Comparison of ENCODE assay signal across 9 cellular contexts in the genomic region with DNA sequence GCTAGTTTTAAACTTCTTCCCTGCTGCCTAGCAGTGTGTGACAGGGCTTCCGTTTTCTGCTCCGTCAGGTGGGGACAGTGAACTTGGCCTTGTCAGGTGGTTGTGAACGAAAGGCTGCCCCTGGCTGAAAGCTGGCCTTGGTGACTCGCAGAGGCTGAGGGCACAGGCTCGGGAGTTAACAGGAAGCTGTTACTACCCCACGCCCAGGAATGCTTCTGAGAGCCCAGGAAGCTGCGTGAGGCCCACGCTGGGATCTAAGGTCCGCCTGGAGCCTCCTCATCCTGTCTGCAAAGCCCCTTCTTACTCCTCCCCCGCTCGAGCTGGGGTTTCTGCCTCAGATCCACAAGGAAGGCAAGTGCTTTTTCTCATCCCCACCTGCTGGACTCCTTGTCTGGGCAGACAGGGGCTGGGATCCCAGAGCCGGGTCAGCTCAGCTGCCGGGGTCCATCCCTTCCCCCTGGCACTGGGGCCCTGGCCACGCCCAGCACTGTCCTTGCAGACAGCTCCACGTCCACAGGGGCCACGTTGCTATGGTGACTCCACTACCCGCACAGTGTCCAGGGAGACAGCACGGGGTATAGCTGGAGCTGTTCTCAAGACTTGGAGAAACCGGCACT.
DNase-seq lines count a peak whose midpoint lies in the region; ATAC-seq, FAIRE-seq and TF ChIP-seq lines count a peak whose summit lies in the region.
"Had no signal": no experiment of that assay in that cellular context is flagged by ENCODE, and none has a peak within 500 bp of the region (broad histone marks: within the 10 kb centered on the region; RNA-seq: fewer than 3 reads in every experiment).

No MANE protein-coding gene starts in this region.

- no peaks in the 10 kb centered on the region for H3F3A ChIP-seq in PC-3 (ENCODE audit: low read length, unreplicated experiment)

- H3K27me3 ChIP-seq in PC-3 (ENCODE audit: low read length) (no peaks in the 10 kb centered on the region), colonic mucosa (no peaks in the 10 kb centered on the region)

- intact Hi-C loops in PC-3 (cut with micrococcal nuclease) = no loop called here
- intact Hi-C loops in colonic mucosa (cut with DNase I) = no loop called here

- CTCF ChIA-PET in PC-3 (lab: Charles Lee) = no interaction called here

- FAIRE-seq in GM19239 (lab: Jason Lieb, UNC) = no peak

- BruUV-seq in PC-3 (replicated peaks; lab: Mats Ljungman, UMichigan) = no TSS peak

- peak; percentile 61 for DNase-seq in 8988T
- DNase-seq in GM19239 (ENCODE audit: insufficient read length, low spot score) = peak; percentile 25
- peak; percentile 11 for DNase-seq in PC-3
- peak; percentile 35 for DNase-seq in foreskin melanocyte
- DNase-seq in colonic mucosa = no peak
- DNase-seq in DMS153 (lab: John Stamatoyannopoulos, UW) = no peak
- no peak for DNase-seq in stimulated activated CD4-positive, alpha-beta T cell treated with anti-CD3 and anti-CD28 coated beads, Interleukin-4, amount 100 ng/mL, for 4 hours
- DNase-seq: DMS 273 treated with DMSO at 0.1 percent for 48 hours had no signal

- H3K4me2 ChIP-seq in PC-3 (ENCODE audit: low read length) = no peak overlapping the region

- 0 out of 2 replicates have a peak overlapping the region, but pooled peaks have one; percentile 22 for H2AFZ ChIP-seq in PC-3 (ENCODE audit: low read length)

- H3K4me3 ChIP-seq in PC-3 (ENCODE audit: low read length) (no peak overlapping the region), colonic mucosa (no peak overlapping the region)

- ATAC-seq in PC-3 (peak; percentile 71), GM19328 (IDR thresholded peaks at IDR 0.05; ENCODE audit: unreplicated experiment) (no peak)

- H3K4me1 ChIP-seq in PC-3 (ENCODE audit: insufficient read depth, low read length) (peaks cover 1% of the 10 kb centered on the region; the same call in 1 of the 2 replicates), colonic mucosa (no peaks in the 10 kb centered on the region)

- H3K9me3 ChIP-seq in PC-3 (ENCODE audit: low read length) (no peaks in the 10 kb centered on the region), colonic mucosa (no peaks in the 10 kb centered on the region)

- H3K36me3 ChIP-seq in PC-3 (ENCODE audit: low read depth, low read length) = no peaks in the 10 kb centered on the region
- no peaks in the 10 kb centered on the region for H3K36me3 ChIP-seq in colonic mucosa

- H3K27ac ChIP-seq in PC-3 (ENCODE audit: low read length) (no peak overlapping the region), colonic mucosa (no peak overlapping the region)

- POLR2A ChIA-PET in PC-3 (lab: Charles Lee; ENCODE audit: unreplicated experiment) = no interaction called here

- H3K9ac ChIP-seq in PC-3 (ENCODE audit: low read length) (no peak overlapping the region), colonic mucosa (ENCODE audit: low read depth in 2 of 2, low read length in 2 of 2) (no peak overlapping the region)

- no peaks in the 10 kb centered on the region for H3K9me2 ChIP-seq in PC-3 (replicated peaks; ENCODE audit: low read length)

- TF ChIP-seq CTCF in PC-3 (conservative IDR thresholded peaks at IDR 0.05; ENCODE audit: low read depth, low read length) (no peak), colonic mucosa (IDR thresholded peaks at IDR 0.05) (no peak)

- no peaks in the 10 kb centered on the region for H3K79me2 ChIP-seq in PC-3 (ENCODE audit: low read length)

- no peaks in the 10 kb centered on the region for H4K20me1 ChIP-seq in PC-3 (ENCODE audit: low read length)

Comparison
In these comparisons a context has a peak if more than half of its experiments do, and no peak if none do; other contexts are left out.
1. DNase-seq: peak in 8988T (single experiment), GM19239 (single experiment), PC-3 (single experiment) and foreskin melanocyte (single experiment); none in colonic mucosa (single experiment), DMS153 (single experiment) and stimulated activated CD4-positive, alpha-beta T cell treated with anti-CD3 and anti-CD28 coated beads, Interleukin-4, amount 100 ng/mL, for 4 hours (0 of 2).